8 cellular contexts compared by ENCODE assay signal in the genomic region with DNA sequence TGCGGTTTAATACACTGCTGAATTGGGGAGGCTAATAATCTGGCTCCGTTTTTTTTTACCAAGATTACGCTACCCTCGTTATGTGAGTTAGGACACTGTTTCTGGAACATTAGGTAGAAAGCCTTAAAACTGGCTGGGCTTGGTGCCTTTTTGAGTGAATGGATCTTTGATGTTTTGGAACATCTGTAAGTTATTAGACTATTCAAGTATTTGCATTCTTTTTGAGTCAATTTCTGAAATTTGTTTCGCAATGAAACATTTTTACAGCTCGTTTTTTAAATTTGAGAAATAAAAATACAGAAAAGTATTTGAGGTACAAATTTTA.
DNase-seq lines count a peak whose midpoint lies in the region; ATAC-seq, FAIRE-seq and TF ChIP-seq lines count a peak whose summit lies in the region.

No MANE protein-coding gene starts in this region.

- DNase-seq in left ventricle myocardium inferior (no peak), heart right ventricle (no peak), mesothelial cell of epicardium (ENCODE audit: low spot score in 2 of 2, unreplicated experiment in 2 of 2) (no peak), NOMO-1 treated with DMSO at 0.1 percent for 48 hours (lab: John Stamatoyannopoulos, UW; ENCODE audit: unreplicated experiment) (no peak), GM12892 (ENCODE audit: insufficient read length) (no peak), NCI-H524 (lab: John Stamatoyannopoulos, UW) (no peak)

- 93 to 98% methylated on average over 6 of the region's 6 CpGs for WGBS in heart right ventricle, 2 donors

- TF ChIP-seq POLR2A in GM12892 (IDR thresholded peaks at IDR 0.05; ENCODE audit: low read depth, low read length) (no peak), GM18505 (IDR thresholded peaks at IDR 0.05; ENCODE audit: borderline replicate concordance, extremely low read depth, insufficient read depth, insufficient read length) (no peak)

- H3K9me3 Mint-ChIP-seq in activated naive CD8-positive, alpha-beta T cell (ENCODE audit: low read depth): no peaks in the 10 kb centered on the region
- no peaks in the 10 kb centered on the region for H3K9me3 Mint-ChIP-seq in mesothelial cell of epicardium

- peaks cover 21% of the 10 kb centered on the region for H3K36me3 ChIP-seq in left ventricle myocardium inferior
- H3K36me3 ChIP-seq in heart right ventricle: peaks cover 0 to 22% (median 14%) of the 10 kb centered on the region in 9 donors

- no peak for FAIRE-seq in GM12892 (lab: Jason Lieb, UNC)

- H3K4me3 ChIP-seq in left ventricle myocardium inferior: no peak overlapping the region
- no peak overlapping the region for H3K4me3 ChIP-seq in heart right ventricle

- ATAC-seq in heart right ventricle (no peak), GM18505 (IDR thresholded peaks at IDR 0.05; ENCODE audit: unreplicated experiment) (no peak)

- intact Hi-C loops in left ventricle myocardium inferior (cut with micrococcal nuclease) (no loop called here), heart right ventricle (cut with DNase I) (loop anchor here in 3 of 10 donors (2.0 to 10.0 kb wide), 3 partner anchors 55 to 1471 kb away; no protein-coding TSS in a partner anchor)

- H3K27ac Mint-ChIP-seq in activated naive CD8-positive, alpha-beta T cell: peak overlapping the region; percentile 99
- H3K27ac Mint-ChIP-seq in mesothelial cell of epicardium: no peak overlapping the region

- peak overlapping the region; percentile 91 for H3K27ac ChIP-seq in left ventricle myocardium inferior (replicated peaks)
- peak overlapping the region in 5 of 10 donors; percentile 84 to 97 (median 91) for H3K27ac ChIP-seq in heart right ventricle

- H3K4me3 Mint-ChIP-seq in activated naive CD8-positive, alpha-beta T cell: peak overlapping the region; percentile 96
- peak overlapping the region; percentile 85 for H3K4me3 Mint-ChIP-seq in mesothelial cell of epicardium

- H3K27me3 ChIP-seq in left ventricle myocardium inferior (ENCODE audit: low read depth): no peaks in the 10 kb centered on the region
- peaks cover 0 to 11% (median 0%) of the 10 kb centered on the region in 7 donors for H3K27me3 ChIP-seq in heart right ventricle

- no peaks in the 10 kb centered on the region for H3K27me3 Mint-ChIP-seq in activated naive CD8-positive, alpha-beta T cell
- H3K27me3 Mint-ChIP-seq in mesothelial cell of epicardium (ENCODE audit: low read depth): peaks cover 23% of the 10 kb centered on the region

- H3K4me1 Mint-ChIP-seq in activated naive CD8-positive, alpha-beta T cell (ENCODE audit: low read depth): peaks cover 19% of the 10 kb centered on the region
- peaks cover 18% of the 10 kb centered on the region for H3K4me1 Mint-ChIP-seq in mesothelial cell of epicardium

- peaks cover 3% of the 10 kb centered on the region for H3K36me3 Mint-ChIP-seq in activated naive CD8-positive, alpha-beta T cell
- peaks cover 13% of the 10 kb centered on the region for H3K36me3 Mint-ChIP-seq in mesothelial cell of epicardium

- H3K4me1 ChIP-seq in left ventricle myocardium inferior (peaks cover 12% of the 10 kb centered on the region), heart right ventricle (peaks cover 0 to 19% (median 10%) of the 10 kb centered on the region in 9 donors)

- H3K9me3 ChIP-seq in left ventricle myocardium inferior (replicated peaks) (no peaks in the 10 kb centered on the region), heart right ventricle (peaks cover 0 to 3% (median 0%) of the 10 kb centered on the region in 11 donors)

- no peak for TF ChIP-seq CTCF in left ventricle myocardium inferior (IDR thresholded peaks at IDR 0.05; ENCODE audit: borderline replicate concordance)
- no peak for TF ChIP-seq CTCF in heart right ventricle (IDR thresholded peaks at IDR 0.05)
- TF ChIP-seq CTCF in mesothelial cell of epicardium (IDR thresholded peaks at IDR 0.05; ENCODE audit: unreplicated experiment): no peak
